In genomic region chr2:152120430-152120829, GRCh38 we compare ENCODE assay signal across 36 cellular contexts. TPM values are rescaled to one million over a fixed set of nuclear protein-coding genes. Genes with fewer than 3 reads are reported as not detected.
"Had no signal": no experiment of that assay in that cellular context is flagged by ENCODE, and none has a peak within 500 bp of the region (broad histone marks: within the 10 kb centered on the region; RNA-seq: fewer than 3 reads in every experiment).

No MANE protein-coding gene starts in this region.

- DNase-seq: activated B cell treated with CpG ODN at 0.5 μM for 24 hours; activated CD4-positive, alpha-beta T cell treated with anti-CD3 and anti-CD28 coated beads for 48 hours; activated CD4-positive, alpha-beta T cell treated with anti-CD3 and anti-CD28 coated beads, Interleukin-2, amount 50 U/mL, for 4 hours; activated CD4-positive, CD25-positive, alpha-beta regulatory T cell treated with anti-CD3 and anti-CD28 coated beads, Interleukin-2, amount 50 U/mL, for 72 hours; activated CD8-positive, alpha-beta T cell treated with anti-CD3 and anti-CD28 coated beads for 36 hours; activated gamma-delta T cell; activated naive CD4-positive, alpha-beta T cell treated with Interleukin-2 at 50 U/mL for 16 hours; activated naive CD8-positive, alpha-beta T cell treated with anti-CD3 and anti-CD28 coated beads, Interleukin-2, amount 10 ng/mL, durations not matched to agents 7 days and 5 days; activated T-cell treated with anti-CD3 and anti-CD28 coated beads, Interleukin-2, amount 50 U/mL, for 1 hour; amygdala; Kasumi-1; KG1; MM.1S; NCI-H1092 treated with DMSO at 0.1 percent for 48 hours; NCI-H1417; NCI-H146; NCI-H187; NCI-H2029 treated with DMSO at 0.1 percent for 48 hours; NCI-H2107; NCI-H2171; NCI-H510A; NCI-H526; NCI-H748 treated with DMSO at 0.1 percent for 48 hours; NK-92 treated with Interleukin-12 subunit alpha and Interleukin-12 subunit beta, amount 100 ng/mL, for 24 hours; PC-3; Peyer's patch; RPMI8226; SHP77 treated with DMSO at 0.1 percent for 48 hours; T-cell; T-helper 17 cell had no signal

- H3K4me1 Mint-ChIP-seq: activated B cell treated with CpG ODN at 0.5 μM for 24 hours; activated naive CD4-positive, alpha-beta T cell treated with anti-CD3 and anti-CD28 coated beads, Interleukin-2, amount 50 U/mL, for 24 hours; activated naive CD8-positive, alpha-beta T cell treated with anti-CD3 and anti-CD28 coated beads, Interleukin-2, amount 10 ng/mL, durations not matched to agents 7 days and 5 days; T-cell had no signal

- H3K4me3 ChIP-seq: ascending aorta, cardiac muscle cell, Peyer's patch had no signal

- H3K9me3 ChIP-seq: ascending aorta, Peyer's patch had no signal

- H3K9me3 Mint-ChIP-seq: activated B cell treated with CpG ODN at 0.5 μM for 24 hours; activated CD8-positive, alpha-beta T cell treated with anti-CD3 and anti-CD28 coated beads for 36 hours; activated naive CD4-positive, alpha-beta T cell treated with anti-CD3 and anti-CD28 coated beads, Interleukin-2, amount 50 U/mL, for 24 hours; activated naive CD8-positive, alpha-beta T cell treated with anti-CD3 and anti-CD28 coated beads, Interleukin-2, amount 10 ng/mL, durations not matched to agents 7 days and 5 days; activated T-helper 2 cell treated with anti-CD3 and anti-CD28 coated beads, Interferon-gamma antibody, Interleukin-2, Interleukin-4, amounts not matched to agents 10 μg/mL and 5 μg/mL and 100 μg/mL, durations not matched to agents 14 hours and 24 hours and 36 hours; T-cell had no signal

- H3K27ac Mint-ChIP-seq: activated B cell treated with CpG ODN at 0.5 μM for 24 hours; activated CD8-positive, alpha-beta T cell treated with anti-CD3 and anti-CD28 coated beads for 36 hours; activated naive CD4-positive, alpha-beta T cell treated with anti-CD3 and anti-CD28 coated beads, Interleukin-2, amount 50 U/mL, for 24 hours; activated naive CD8-positive, alpha-beta T cell treated with anti-CD3 and anti-CD28 coated beads, Interleukin-2, amount 10 ng/mL, durations not matched to agents 7 days and 5 days; activated T-helper 2 cell treated with anti-CD3 and anti-CD28 coated beads, Interferon-gamma antibody, Interleukin-2, Interleukin-4, amounts not matched to agents 10 μg/mL and 5 μg/mL and 100 μg/mL, durations not matched to agents 14 hours and 24 hours and 36 hours; T-cell; T-helper 17 cell had no signal

- H3K27ac ChIP-seq: ascending aorta, cardiac muscle cell, Peyer's patch, VCaP had no signal

- H3K4me1 ChIP-seq: ascending aorta, Peyer's patch had no signal

- ATAC-seq: activated CD8-positive, alpha-beta T cell treated with anti-CD3 and anti-CD28 coated beads for 36 hours; PC-3; SK-N-SH treated with all-trans-retinoic acid at 6 μM for 48 hours; T-cell; T-helper 17 cell had no signal

- H3K4me3 Mint-ChIP-seq: activated B cell treated with CpG ODN at 0.5 μM for 24 hours; activated CD8-positive, alpha-beta T cell treated with anti-CD3 and anti-CD28 coated beads for 36 hours; activated naive CD4-positive, alpha-beta T cell treated with anti-CD3 and anti-CD28 coated beads, Interleukin-2, amount 50 U/mL, for 24 hours; activated naive CD8-positive, alpha-beta T cell treated with anti-CD3 and anti-CD28 coated beads, Interleukin-2, amount 10 ng/mL, durations not matched to agents 7 days and 5 days; T-cell; T-helper 17 cell had no signal

- H3K27me3 Mint-ChIP-seq: activated B cell treated with CpG ODN at 0.5 μM for 24 hours; activated CD8-positive, alpha-beta T cell treated with anti-CD3 and anti-CD28 coated beads for 36 hours; activated naive CD4-positive, alpha-beta T cell treated with anti-CD3 and anti-CD28 coated beads, Interleukin-2, amount 50 U/mL, for 24 hours; activated naive CD8-positive, alpha-beta T cell treated with anti-CD3 and anti-CD28 coated beads, Interleukin-2, amount 10 ng/mL, durations not matched to agents 7 days and 5 days; T-cell; T-helper 17 cell had no signal

- H3K27me3 ChIP-seq: ascending aorta, cardiac muscle cell, Peyer's patch had no signal

- H3K36me3 ChIP-seq: cardiac muscle cell had no signal

RNA-seq across cellular contexts. Expression of gene CACNB4, which starts 21.6 kb away (rescaled TPM):
- total RNA-seq: PC-3 had no signal
